In genomic region chr12:52944683-52945388, GRCh38 we compare ENCODE assay signal across 20 cellular contexts. TPM values are rescaled to one million over a fixed set of nuclear protein-coding genes. Genes with fewer than 3 reads are reported as not detected.
DNase-seq lines count a peak whose midpoint lies in the region; ATAC-seq and TF ChIP-seq lines count a peak whose summit lies in the region.
"Had no signal": no experiment of that assay in that cellular context is flagged by ENCODE, and none has a peak within 500 bp of the region (broad histone marks: within the 10 kb centered on the region; RNA-seq: fewer than 3 reads in every experiment).

No MANE protein-coding gene starts in this region.

- H3K27ac ChIP-seq in endodermal cell (ENCODE audit: low read depth, low read length) (peak overlapping the region; percentile 86), sigmoid colon (no peak overlapping the region), gastrocnemius medialis (no peak overlapping the region)

- H3K9me3 Mint-ChIP-seq in Caco-2 (ENCODE audit: unreplicated experiment) (no peaks in the 10 kb centered on the region), endodermal cell (peaks cover 1% of the 10 kb centered on the region), nephron (no peaks in the 10 kb centered on the region)
- H3K9me3 Mint-ChIP-seq in activated CD8-positive, alpha-beta T cell treated with anti-CD3 and anti-CD28 coated beads for 36 hours = no peaks in the 10 kb centered on the region

- H3K36me3 ChIP-seq in Caco-2 (ENCODE audit: control insufficient read depth, insufficient read depth, low read length) (no peaks in the 10 kb centered on the region), endodermal cell (ENCODE audit: control insufficient read depth, insufficient read depth, low read length) (peaks cover under 1% of the 10 kb centered on the region), sigmoid colon (no peaks in the 10 kb centered on the region), gastrocnemius medialis (no peaks in the 10 kb centered on the region)
- H3K36me3 ChIP-seq: HAP-1 had no signal

- CTCF ChIA-PET in Caco-2 (lab: Charles Lee) = interaction anchor here (0.6 to 5.1 kb wide), 8 partner anchors 19 to 439 kb away, joined by 3 to 71 read pairs (median 7); partner anchors contain the start of gene KRT8
- CTCF ChIA-PET in activated CD8-positive, alpha-beta T cell treated with anti-CD3 and anti-CD28 coated beads for 36 hours (lab: Charles Lee) = interaction anchor here (1.0 to 8.6 kb wide), 3 partner anchors 36 to 65 kb away, joined by 3 to 67 read pairs (median 13); no protein-coding TSS in a partner anchor

- H3K9ac ChIP-seq in endodermal cell (ENCODE audit: extremely low read depth, low read length, poor library complexity, severe bottlenecking) = peak overlapping the region; percentile 67

- H3K36me3 Mint-ChIP-seq in Caco-2 (ENCODE audit: insufficient read depth, unreplicated experiment) = peaks cover 54% of the 10 kb centered on the region
- peaks cover 6% of the 10 kb centered on the region for H3K36me3 Mint-ChIP-seq in endodermal cell (ENCODE audit: low read depth)
- peaks cover 4% of the 10 kb centered on the region for H3K36me3 Mint-ChIP-seq in nephron (ENCODE audit: low read depth)
- H3K36me3 Mint-ChIP-seq in activated CD8-positive, alpha-beta T cell treated with anti-CD3 and anti-CD28 coated beads for 36 hours (ENCODE audit: low read depth) = no peaks in the 10 kb centered on the region
- H3K36me3 Mint-ChIP-seq: activated naive CD4-positive, alpha-beta T cell treated with anti-CD3 and anti-CD28 coated beads, Interleukin-2, amount 50 U/mL, for 72 hours; CD4-positive, alpha-beta memory T cell had no signal

- POLR2A ChIA-PET in Caco-2 (lab: Charles Lee) = interaction anchor here (0.7 to 12.2 kb wide), 11 partner anchors 9 to 61 kb away, joined by 3 to 457 read pairs (median 11); partner anchors contain the start of genes EIF4B and KRT8
- POLR2A ChIA-PET in activated CD8-positive, alpha-beta T cell treated with anti-CD3 and anti-CD28 coated beads for 36 hours (lab: Charles Lee) = no interaction called here

- DNase-seq in Caco-2 = peak in 1 of 2 experiments; percentile 54
- DNase-seq in endodermal cell = peak; percentile 73
- no peak for DNase-seq in activated CD8-positive, alpha-beta T cell treated with anti-CD3 and anti-CD28 coated beads for 36 hours
- no peak for DNase-seq in sigmoid colon
- DNase-seq in activated CD4-positive, CD25-positive, alpha-beta regulatory T cell (lab: John Stamatoyannopoulos, UW) = no peak
- no peak for DNase-seq in gastrocnemius medialis
- DNase-seq: activated CD4-positive, alpha-beta T cell treated with anti-CD3 and anti-CD28 coated beads for 48 hours; CD4-positive, alpha-beta memory T cell; effector CD8-positive, alpha-beta T cell; Kasumi-1; NCI-H1417; NCI-H2171 treated with DMSO at 0.1 percent for 48 hours; SHP77 treated with DMSO at 0.1 percent for 48 hours; stimulated activated CD4-positive, alpha-beta T cell treated with anti-CD3 and anti-CD28 coated beads, Interleukin-4, amount 100 ng/mL, for 4 hours; T-helper 9 cell had no signal

- no peak for TF ChIP-seq POLR2A in sigmoid colon (IDR thresholded peaks at IDR 0.05)
- no peak for TF ChIP-seq POLR2A in gastrocnemius medialis (IDR thresholded peaks at IDR 0.05)

- no peak for ATAC-seq in activated CD8-positive, alpha-beta T cell treated with anti-CD3 and anti-CD28 coated beads for 36 hours
- ATAC-seq in gastrocnemius medialis = no peak
- ATAC-seq: activated naive CD4-positive, alpha-beta T cell treated with anti-CD3 and anti-CD28 coated beads, Interleukin-2, amount 50 U/mL, for 72 hours; sciatic nerve had no signal

- H3K27me3 ChIP-seq in Caco-2 (replicated peaks; ENCODE audit: control insufficient read depth, insufficient read depth, low read length) (no peaks in the 10 kb centered on the region), endodermal cell (ENCODE audit: control insufficient read depth, insufficient read depth, low read length, poor library complexity, severe bottlenecking) (no peaks in the 10 kb centered on the region), sigmoid colon (peaks cover 6 to 14% (median 12%) of the 10 kb centered on the region in 3 donors), gastrocnemius medialis (peaks cover 9 to 13% (median 12%) of the 10 kb centered on the region in 3 donors)

- H3K27me3 Mint-ChIP-seq in Caco-2 (ENCODE audit: insufficient read depth, unreplicated experiment) (no peaks in the 10 kb centered on the region), endodermal cell (ENCODE audit: insufficient read depth) (no peaks in the 10 kb centered on the region), nephron (ENCODE audit: low read depth) (peaks cover 34% of the 10 kb centered on the region)
- peaks cover 3% of the 10 kb centered on the region for H3K27me3 Mint-ChIP-seq in activated CD8-positive, alpha-beta T cell treated with anti-CD3 and anti-CD28 coated beads for 36 hours

- no peak for TF ChIP-seq RAD21 in Ishikawa (IDR thresholded peaks at IDR 0.05; ENCODE audit: low read depth)

- H3K4me1 Mint-ChIP-seq in Caco-2 (ENCODE audit: low read depth, unreplicated experiment) (peaks cover 40% of the 10 kb centered on the region), endodermal cell (peaks cover 66% of the 10 kb centered on the region), nephron (peaks cover 32% of the 10 kb centered on the region)
- no peaks in the 10 kb centered on the region for H3K4me1 Mint-ChIP-seq in activated CD8-positive, alpha-beta T cell treated with anti-CD3 and anti-CD28 coated beads for 36 hours (ENCODE audit: low read depth)

- H3K27ac Mint-ChIP-seq in Caco-2 (ENCODE audit: unreplicated experiment) (peak overlapping the region; percentile 99), endodermal cell (peak overlapping the region; percentile 100), nephron (peak overlapping the region; percentile 67 to 95 (median 91))
- no peak overlapping the region for H3K27ac Mint-ChIP-seq in activated CD8-positive, alpha-beta T cell treated with anti-CD3 and anti-CD28 coated beads for 36 hours
- H3K27ac Mint-ChIP-seq: activated naive CD4-positive, alpha-beta T cell treated with anti-CD3 and anti-CD28 coated beads, Interleukin-2, amount 50 U/mL, for 72 hours had no signal

- H3K9me3 ChIP-seq in Caco-2 = no peaks in the 10 kb centered on the region; the same call in 1 of the 2 replicates
- no peaks in the 10 kb centered on the region for H3K9me3 ChIP-seq in endodermal cell (ENCODE audit: control insufficient read depth, low read length)
- no peaks in the 10 kb centered on the region for H3K9me3 ChIP-seq in sigmoid colon
- no peaks in the 10 kb centered on the region for H3K9me3 ChIP-seq in gastrocnemius medialis
- H3K9me3 ChIP-seq: HAP-1 had no signal

- TF ChIP-seq EP300 in Ishikawa (IDR thresholded peaks at IDR 0.05; ENCODE audit: borderline replicate concordance) (no peak), sigmoid colon (IDR thresholded peaks at IDR 0.05) (no peak)

- H3K4me3 Mint-ChIP-seq in Caco-2 (ENCODE audit: unreplicated experiment) (peak overlapping the region; percentile 89), endodermal cell (peak overlapping the region; percentile 100), nephron (no peak overlapping the region)
- H3K4me3 Mint-ChIP-seq in activated CD8-positive, alpha-beta T cell treated with anti-CD3 and anti-CD28 coated beads for 36 hours = no peak overlapping the region
- H3K4me3 Mint-ChIP-seq: CD4-positive, alpha-beta memory T cell had no signal

- H3K4me1 ChIP-seq in Caco-2 = peaks cover 67% of the 10 kb centered on the region
- peaks cover 29% of the 10 kb centered on the region for H3K4me1 ChIP-seq in endodermal cell (ENCODE audit: control insufficient read depth, insufficient read depth, low read length)
- peaks cover 0 to 11% (median 9%) of the 10 kb centered on the region in 4 donors for H3K4me1 ChIP-seq in sigmoid colon
- no peaks in the 10 kb centered on the region for H3K4me1 ChIP-seq in gastrocnemius medialis

- TF ChIP-seq CTCF in Caco-2 (IDR thresholded peaks at IDR 0.05; ENCODE audit: insufficient read depth in 1 of 2, low read depth in 1 of 2, low read length in 1 of 2, severe bottlenecking in 1 of 2, unreplicated experiment in 1 of 2) = no peak
- no peak for TF ChIP-seq CTCF in endodermal cell (conservative IDR thresholded peaks at IDR 0.05)
- no peak for TF ChIP-seq CTCF in nephron (IDR thresholded peaks at IDR 0.05; ENCODE audit: unreplicated experiment in 3 of 3)
- no peak for TF ChIP-seq CTCF in activated CD8-positive, alpha-beta T cell treated with anti-CD3 and anti-CD28 coated beads for 36 hours (IDR thresholded peaks at IDR 0.05)
- TF ChIP-seq CTCF in sigmoid colon (IDR thresholded peaks at IDR 0.05) = no peak
- no peak for TF ChIP-seq CTCF in gastrocnemius medialis (IDR thresholded peaks at IDR 0.05 in 4 of 5, conservative IDR thresholded peaks at IDR 0.05 in 1 of 5)

- H3K4me3 ChIP-seq in Caco-2 (ENCODE audit: low read depth, low read length) (no peak overlapping the region), endodermal cell (ENCODE audit: low read length) (peak overlapping the region; percentile 58), sigmoid colon (no peak overlapping the region), gastrocnemius medialis (no peak overlapping the region)
- H3K4me3 ChIP-seq: HAP-1 had no signal

- no TSS peak for BruUV-seq in Caco-2 (replicated peaks; lab: Mats Ljungman, UMichigan)

- 84 to 92% methylated on average over 6 to 8 of the region's 8 CpGs for WGBS in endodermal cell (ENCODE audit: insufficient coverage in 1 of 2, insufficient read length in 1 of 2), 2 experiments
- 91 to 94% methylated on average over 8 of the region's 8 CpGs for WGBS in sigmoid colon, 2 donors

- in situ Hi-C loops in gastrocnemius medialis (cut with MboI; ENCODE audit: low sequenced_read_pairs in 4 of 4) = no loop called here

- intact Hi-C loops in Caco-2 (cut with micrococcal nuclease; ENCODE audit: unreplicated experiment) = loop anchor here (1.0 kb wide), 3 partner anchors 19 to 40 kb away; partner anchors contain the start of gene KRT8
- intact Hi-C loops in activated CD8-positive, alpha-beta T cell treated with anti-CD3 and anti-CD28 coated beads for 36 hours (cut with micrococcal nuclease) = no loop called here
- intact Hi-C loops in sigmoid colon (cut with DNase I) = no loop called here
- intact Hi-C loops in gastrocnemius medialis (cut with DNase I; ENCODE audit: low total_unique reads) = no loop called here

RNA-seq across cellular contexts. Expression of gene KRT18, which starts 4.1 kb away (rescaled TPM):
- 2,564 and 2,674 TPM in 2 replicates for total RNA-seq in Caco-2 (2022)
- 1,000 to 10,000 TPM in 1 of 2 donors, 100 to 1,000 TPM in 1; 858 to 1,019 TPM for total RNA-seq in endodermal cell
- 283 TPM for polyA plus RNA-seq in endodermal cell (2013, experiment 1 of 2)
- polyA plus RNA-seq in endodermal cell (2013, experiment 2 of 2) = 352 TPM
- 1 to 10 TPM; 3.4 to 4.9 TPM for total RNA-seq in activated CD8-positive, alpha-beta T cell treated with anti-CD3 and anti-CD28 coated beads for 36 hours
- 1 to 10 TPM; 1.5 to 3.9 (median 2.5) TPM for total RNA-seq in sigmoid colon
- polyA plus RNA-seq in sigmoid colon = 100 to 1,000 TPM; 596 to 847 (median 800) TPM
- total RNA-seq in gastrocnemius medialis = 1 to 10 TPM in 3 of 4 donors, under 1 TPM in 1; 0.97 to 6.7 (median 2.7) TPM

RNA-seq across cellular contexts. Expression of gene KRT8, which starts 40.0 kb away (rescaled TPM):
- total RNA-seq in Caco-2 (2022) (3,707 and 3,725 TPM in 2 replicates), endodermal cell (1,000 to 10,000 TPM; 1,663 to 1,920 TPM), sigmoid colon (10 to 100 TPM; 20.6 to 63.1 (median 35.5) TPM), gastrocnemius medialis (1 to 10 TPM in 3 of 4 donors, not detected in 1; 1.4 to 7.0 (median 3.1) TPM)
- polyA plus RNA-seq in endodermal cell (2013, experiment 1 of 2) = 445 TPM
- polyA plus RNA-seq in endodermal cell (2013, experiment 2 of 2) = 561 TPM
- total RNA-seq in activated CD8-positive, alpha-beta T cell treated with anti-CD3 and anti-CD28 coated beads for 36 hours = under 1 TPM; 0.29 to 0.40 TPM
- 1,000 to 10,000 TPM; 3,181 to 3,526 (median 3,402) TPM for polyA plus RNA-seq in sigmoid colon

Comparison
In these comparisons a context has a peak if more than half of its experiments do, and no peak if none do; other contexts are left out.
1. H3K4me3 Mint-ChIP-seq: peak in Caco-2 (single experiment) and endodermal cell (single experiment); none in nephron (0 of 3) and activated CD8-positive, alpha-beta T cell treated with anti-CD3 and anti-CD28 coated beads for 36 hours (single experiment).
2. RNA of gene KRT18, which starts 4.1 kb away (total RNA-seq): 2,564 to 2,674 TPM in Caco-2 and 858 to 1,019 TPM in endodermal cell; 3.4 to 4.9 TPM in activated CD8-positive, alpha-beta T cell treated with anti-CD3 and anti-CD28 coated beads for 36 hours, 0.97 to 6.7 TPM in gastrocnemius medialis and 1.5 to 3.9 TPM in sigmoid colon; every median in the first group is over 100 times any median in the second.
3. RNA of gene KRT8, which starts 40.0 kb away (total RNA-seq): 3,707 to 3,725 TPM in Caco-2 and 1,663 to 1,920 TPM in endodermal cell; 20.6 to 63.1 TPM in sigmoid colon, 1.4 to 7.0 TPM in gastrocnemius medialis and 0.29 to 0.40 TPM in activated CD8-positive, alpha-beta T cell treated with anti-CD3 and anti-CD28 coated beads for 36 hours; every median in the first group is over 10 times any median in the second.